ENCODE assay signal across 19 cellular contexts in the genomic region with DNA sequence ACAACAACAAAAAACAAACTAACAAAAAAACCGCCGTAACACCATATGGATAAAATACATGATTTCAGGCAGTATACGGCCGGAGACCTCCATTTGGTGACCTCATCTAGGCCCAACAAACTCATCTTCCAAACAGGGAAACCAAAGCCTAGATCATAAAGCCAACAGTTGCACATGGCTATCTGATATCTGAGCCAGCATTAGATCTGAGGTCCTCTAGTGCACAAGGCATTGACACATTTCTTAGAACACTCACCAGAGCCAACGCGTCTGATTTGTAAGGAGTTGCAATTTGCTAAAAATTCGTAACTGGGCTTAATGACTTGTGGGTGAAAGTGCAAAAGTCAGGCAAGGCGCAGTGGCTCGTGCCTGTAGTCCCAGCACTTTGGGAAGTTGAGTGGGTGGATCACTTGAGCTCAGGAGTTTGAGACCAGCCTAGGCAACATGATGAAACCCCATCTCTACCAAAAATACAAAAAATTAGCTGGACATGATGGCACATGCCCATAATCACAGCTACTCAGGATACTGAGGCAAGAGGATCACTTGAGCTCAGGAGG.
"Had no signal": no experiment of that assay in that cellular context is flagged by ENCODE, and none has a peak within 500 bp of the region (broad histone marks: within the 10 kb centered on the region; RNA-seq: fewer than 3 reads in every experiment).

No MANE protein-coding gene starts in this region.

- H3K27ac Mint-ChIP-seq: activated CD4-positive, alpha-beta memory T cell treated with anti-CD3 and anti-CD28 coated beads, Interleukin-2, amount 10 ng/mL, durations not matched to agents 7 days and 5 days; activated naive CD8-positive, alpha-beta T cell treated with anti-CD3 and anti-CD28 coated beads, Interleukin-2, amount 10 ng/mL, durations not matched to agents 7 days and 5 days; activated T-cell treated with anti-CD3 and anti-CD28 coated beads, Interleukin-2, amount 50 U/mL, for 72 hours; stimulated activated memory B cell treated with anti-CD40 and anti-IgM and Interleukin-4, amounts not matched to agents 10 μg/mL and 1 μg/mL and 100 μg/mL, for 72 hours had no signal

- H3K36me3 Mint-ChIP-seq: activated naive CD8-positive, alpha-beta T cell treated with anti-CD3 and anti-CD28 coated beads, Interleukin-2, amount 10 ng/mL, durations not matched to agents 7 days and 5 days; stimulated activated memory B cell treated with anti-CD40 and anti-IgM and Interleukin-4, amounts not matched to agents 10 μg/mL and 1 μg/mL and 100 μg/mL, for 72 hours had no signal

- H3K27me3 Mint-ChIP-seq: activated CD4-positive, alpha-beta memory T cell treated with anti-CD3 and anti-CD28 coated beads, Interleukin-2, amount 10 ng/mL, durations not matched to agents 7 days and 5 days; activated naive CD8-positive, alpha-beta T cell treated with anti-CD3 and anti-CD28 coated beads, Interleukin-2, amount 10 ng/mL, durations not matched to agents 7 days and 5 days; stimulated activated memory B cell treated with anti-CD40 and anti-IgM and Interleukin-4, amounts not matched to agents 10 μg/mL and 1 μg/mL and 100 μg/mL, for 72 hours had no signal

- H3K36me3 ChIP-seq: colonic mucosa, neutrophil, right atrium auricular region, spleen, transverse colon had no signal

- H3K9me3 Mint-ChIP-seq: activated CD4-positive, alpha-beta memory T cell treated with anti-CD3 and anti-CD28 coated beads, Interleukin-2, amount 10 ng/mL, durations not matched to agents 7 days and 5 days; activated naive CD8-positive, alpha-beta T cell treated with anti-CD3 and anti-CD28 coated beads, Interleukin-2, amount 10 ng/mL, durations not matched to agents 7 days and 5 days; activated T-cell treated with anti-CD3 and anti-CD28 coated beads, Interleukin-2, amount 50 U/mL, for 72 hours; stimulated activated memory B cell treated with anti-CD40 and anti-IgM and Interleukin-4, amounts not matched to agents 10 μg/mL and 1 μg/mL and 100 μg/mL, for 72 hours had no signal

- H3K4me1 ChIP-seq: colonic mucosa, spleen, transverse colon had no signal

- H3K27ac ChIP-seq: colonic mucosa, neutrophil, spleen, transverse colon, VCaP had no signal

- DNase-seq: activated CD4-positive, alpha-beta memory T cell treated with anti-CD3 and anti-CD28 coated beads, Interleukin-2, amount 10 ng/mL, durations not matched to agents 7 days and 5 days; activated CD8-positive, alpha-beta memory T cell treated with anti-CD3 and anti-CD28 coated beads, Interleukin-2, amount 50 U/mL, for 4 hours; activated gamma-delta T cell treated with Interleukin-2 at 50 U/mL for 16 hours; activated naive CD8-positive, alpha-beta T cell treated with anti-CD3 and anti-CD28 coated beads, Interleukin-2, amount 10 ng/mL, durations not matched to agents 7 days and 5 days; activated T-cell treated with anti-CD3 and anti-CD28 coated beads, Interleukin-2, amount 50 U/mL, for 72 hours; aorta; colonic mucosa; effector CD4-positive, alpha-beta T cell; head of caudate nucleus; left colon; posterior cingulate gyrus; spleen; stimulated activated CD4-positive, alpha-beta T cell treated with anti-CD3 and anti-CD28 coated beads, Interleukin-1b, Interleukin-23, amount 100 ng/mL, for 48 hours; substantia nigra; transverse colon had no signal

- H3K27me3 ChIP-seq: colonic mucosa, neutrophil, right atrium auricular region, spleen, transverse colon had no signal

- H3K4me3 Mint-ChIP-seq: activated CD4-positive, alpha-beta memory T cell treated with anti-CD3 and anti-CD28 coated beads, Interleukin-2, amount 10 ng/mL, durations not matched to agents 7 days and 5 days; activated naive CD8-positive, alpha-beta T cell treated with anti-CD3 and anti-CD28 coated beads, Interleukin-2, amount 10 ng/mL, durations not matched to agents 7 days and 5 days; activated T-cell treated with anti-CD3 and anti-CD28 coated beads, Interleukin-2, amount 50 U/mL, for 72 hours; stimulated activated memory B cell treated with anti-CD40 and anti-IgM and Interleukin-4, amounts not matched to agents 10 μg/mL and 1 μg/mL and 100 μg/mL, for 72 hours had no signal

- ATAC-seq: activated T-cell treated with anti-CD3 and anti-CD28 coated beads, Interleukin-2, amount 50 U/mL, for 72 hours; left colon; stimulated activated memory B cell treated with anti-CD40 and anti-IgM and Interleukin-4, amounts not matched to agents 10 μg/mL and 1 μg/mL and 100 μg/mL, for 72 hours had no signal

- H3K4me1 Mint-ChIP-seq: activated CD4-positive, alpha-beta memory T cell treated with anti-CD3 and anti-CD28 coated beads, Interleukin-2, amount 10 ng/mL, durations not matched to agents 7 days and 5 days; activated naive CD8-positive, alpha-beta T cell treated with anti-CD3 and anti-CD28 coated beads, Interleukin-2, amount 10 ng/mL, durations not matched to agents 7 days and 5 days; stimulated activated memory B cell treated with anti-CD40 and anti-IgM and Interleukin-4, amounts not matched to agents 10 μg/mL and 1 μg/mL and 100 μg/mL, for 72 hours had no signal

- H3K9me3 ChIP-seq: colonic mucosa, neutrophil, right atrium auricular region, spleen, transverse colon had no signal

- H3K4me3 ChIP-seq: colonic mucosa, right atrium auricular region, spleen, transverse colon had no signal
